Comparison of ENCODE assay signal across 8 cellular contexts in genomic region chr13:20174656-20175405, GRCh38. TPM values are rescaled to one million over a fixed set of nuclear protein-coding genes. Genes with fewer than 3 reads are reported as not detected.
A peak's percentile ranks its signal among the peaks of the same experiment; 100 is the strongest.
DNase-seq lines count a peak whose midpoint lies in the region; ATAC-seq, FAIRE-seq and TF ChIP-seq lines count a peak whose summit lies in the region.

No MANE protein-coding gene starts in this region.

- no peaks in the 10 kb centered on the region for H3K36me3 Mint-ChIP-seq in dendritic cell treated with granulocyte-macrophage colony-stimulating factor and Interleukin-4, amounts not matched to agents 40 ng/mL and 50 ng/mL, for 4 days (ENCODE audit: low read depth)
- no peaks in the 10 kb centered on the region for H3K36me3 Mint-ChIP-seq in type B pancreatic cell

- no peaks in the 10 kb centered on the region for H3K9me3 ChIP-seq in neuronal stem cell (replicated peaks in 1 of 2; ENCODE audit: control insufficient read depth in 2 of 2, insufficient read depth in 1 of 2, low read depth in 1 of 2, low read length in 2 of 2)

- peaks cover 0 to 65% (median 0%) of the 10 kb centered on the region in 3 experiments for H3K27me3 ChIP-seq in neuronal stem cell (ENCODE audit: control insufficient read depth in 3 of 3, insufficient read depth in 3 of 3, low read depth in 1 of 3, low read length in 3 of 3)

- peak overlapping the region; percentile 63 for H3K14ac ChIP-seq in neuronal stem cell (ENCODE audit: low read length)

- H2BK12ac ChIP-seq in neuronal stem cell (ENCODE audit: low read length) = peak overlapping the region; percentile 80

- peak overlapping the region; percentile 60 for H3K4me3 Mint-ChIP-seq in dendritic cell treated with granulocyte-macrophage colony-stimulating factor and Interleukin-4, amounts not matched to agents 40 ng/mL and 50 ng/mL, for 4 days
- H3K4me3 Mint-ChIP-seq in type B pancreatic cell = peak overlapping the region; percentile 57

- H3K9me3 Mint-ChIP-seq in dendritic cell treated with granulocyte-macrophage colony-stimulating factor and Interleukin-4, amounts not matched to agents 40 ng/mL and 50 ng/mL, for 4 days = no peaks in the 10 kb centered on the region
- peaks cover 5% of the 10 kb centered on the region for H3K9me3 Mint-ChIP-seq in type B pancreatic cell

- no peak overlapping the region for H2AK5ac ChIP-seq in neuronal stem cell (ENCODE audit: low read depth, low read length)

- peak overlapping the region; percentile 76 for H2BK5ac ChIP-seq in neuronal stem cell (ENCODE audit: low read length)

- H3K4ac ChIP-seq in neuronal stem cell (ENCODE audit: low read length) = no peak overlapping the region

- H3K27ac Mint-ChIP-seq in dendritic cell treated with granulocyte-macrophage colony-stimulating factor and Interleukin-4, amounts not matched to agents 40 ng/mL and 50 ng/mL, for 4 days = peak overlapping the region; percentile 73
- H3K27ac Mint-ChIP-seq in type B pancreatic cell = peak overlapping the region; percentile 93

- H2AFZ ChIP-seq in neuronal stem cell (ENCODE audit: low read length) = peak overlapping the region; percentile 61

- H3K79me1 ChIP-seq in neuronal stem cell (ENCODE audit: low read depth, low read length) = no peaks in the 10 kb centered on the region

- peak overlapping the region; percentile 63 for H2BK15ac ChIP-seq in neuronal stem cell (ENCODE audit: low read length)

- FAIRE-seq in HTR-8/SVneo (lab: Jason Lieb, UNC) = peak; percentile 38

- peak; percentile 92 for ATAC-seq in GM21619 (IDR thresholded peaks at IDR 0.05; ENCODE audit: unreplicated experiment)

- H3K36me3 ChIP-seq in neuronal stem cell (replicated peaks in 1 of 2; ENCODE audit: control insufficient read depth in 2 of 2, insufficient read depth in 2 of 2, low read length in 2 of 2) = no peaks in the 10 kb centered on the region

- DNase-seq in ELF-1 (ENCODE audit: low read depth, low spot score) = peak; percentile 85
- peak; percentile 76 for DNase-seq in HTR-8/SVneo (ENCODE audit: insufficient read length, low spot score)
- peak; percentile 71 for DNase-seq in activated CD4-positive, CD25-positive, alpha-beta regulatory T cell treated with anti-CD3 and anti-CD28 coated beads, Interleukin-2, amount 50 U/mL, for 72 hours
- no peak for DNase-seq in neuronal stem cell (ENCODE audit: low spot score)
- no peak for DNase-seq in type B pancreatic cell (ENCODE audit: extremely low spot score, unreplicated experiment)
- DNase-seq in inferior parietal cortex (ENCODE audit: extremely low spot score) = no peak

- H3K4me3 ChIP-seq in neuronal stem cell (ENCODE audit: low read length in 2 of 2) = peak overlapping the region in 1 of 2 donors; percentile 37

- H3K27ac ChIP-seq in neuronal stem cell (replicated peaks; ENCODE audit: low read length) = no peak overlapping the region

- H3K18ac ChIP-seq in neuronal stem cell (ENCODE audit: low read length) = peak overlapping the region; percentile 92

- no peak overlapping the region for H4K8ac ChIP-seq in neuronal stem cell (ENCODE audit: low read depth, low read length)

- intact Hi-C loops in dendritic cell treated with granulocyte-macrophage colony-stimulating factor and Interleukin-4, amounts not matched to agents 40 ng/mL and 50 ng/mL, for 4 days (cut with micrococcal nuclease) = loop anchor here (5.0 kb wide), 1 partner anchor 392 kb away; the partner anchor contains the start of gene IFT88

- peaks cover 58% of the 10 kb centered on the region for H3K27me3 Mint-ChIP-seq in dendritic cell treated with granulocyte-macrophage colony-stimulating factor and Interleukin-4, amounts not matched to agents 40 ng/mL and 50 ng/mL, for 4 days
- peaks cover 28% of the 10 kb centered on the region for H3K27me3 Mint-ChIP-seq in type B pancreatic cell

- no CpG with 5 or more reads among the region's 22 CpGs for WGBS in neuronal stem cell (ENCODE audit: extremely low coverage in 2 of 2, insufficient read length in 2 of 2, insufficient replicate concordance in 1 of 2), 2 donors

- TF ChIP-seq CTCF in type B pancreatic cell (conservative IDR thresholded peaks at IDR 0.05) = no peak

- H3K4me2 ChIP-seq in neuronal stem cell (ENCODE audit: insufficient read depth, low read length, poor library complexity, severe bottlenecking) = no peak overlapping the region

- H3K9ac ChIP-seq in neuronal stem cell (ENCODE audit: low read depth, low read length, poor library complexity) = peak overlapping the region; percentile 14

- H3K4me1 ChIP-seq in neuronal stem cell (ENCODE audit: control insufficient read depth in 2 of 2, insufficient read depth in 1 of 2, low read depth in 1 of 2, low read length in 2 of 2) = peaks cover 8 to 9% of the 10 kb centered on the region in 2 donors

- H3K4me1 Mint-ChIP-seq in dendritic cell treated with granulocyte-macrophage colony-stimulating factor and Interleukin-4, amounts not matched to agents 40 ng/mL and 50 ng/mL, for 4 days (ENCODE audit: low read depth) = peaks cover 61% of the 10 kb centered on the region
- H3K4me1 Mint-ChIP-seq in type B pancreatic cell (ENCODE audit: unreplicated experiment) = peaks cover 16% of the 10 kb centered on the region

- peak overlapping the region; percentile 87 for H3K23ac ChIP-seq in neuronal stem cell (ENCODE audit: low read depth, low read length, poor library complexity)

- no peak overlapping the region for H4K91ac ChIP-seq in neuronal stem cell (ENCODE audit: low read depth, low read length, poor library complexity)

- no peak overlapping the region for H2BK120ac ChIP-seq in neuronal stem cell (ENCODE audit: low read depth, low read length)

RNA-seq across cellular contexts. Expression of gene GJA3, which starts 14.0 kb away (rescaled TPM):
- polyA plus RNA-seq in neuronal stem cell (2013, experiment 1 of 2) = 0.21 TPM
- 0.28 TPM for polyA plus RNA-seq in neuronal stem cell (2013, experiment 2 of 2)
- total RNA-seq in type B pancreatic cell (ENCODE audit: low replicate concordance) = 0.31 and 0.60 TPM in 2 replicates

RNA-seq across cellular contexts. Expression of gene GJB2, which starts 17.9 kb away (rescaled TPM):
- polyA plus RNA-seq in neuronal stem cell (2013, experiment 1 of 2) = 0.08 TPM
- 0.03 TPM for polyA plus RNA-seq in neuronal stem cell (2013, experiment 2 of 2)
- total RNA-seq in type B pancreatic cell (ENCODE audit: low replicate concordance) = 14.3 and 17.0 TPM in 2 replicates

RNA-seq across cellular contexts. Expression of gene GJB6, which starts 57.3 kb away (rescaled TPM):
- not detected for polyA plus RNA-seq in neuronal stem cell (2013, experiment 1 of 2)
- polyA plus RNA-seq in neuronal stem cell (2013, experiment 2 of 2) = not detected
- total RNA-seq in type B pancreatic cell (ENCODE audit: low replicate concordance) = 7.7 and 14.8 TPM in 2 replicates

Comparison
In these comparisons a context has a peak if more than half of its experiments do, and no peak if none do; other contexts are left out.
1. DNase-seq: peak in ELF-1 (single experiment), HTR-8/SVneo (single experiment) and activated CD4-positive, CD25-positive, alpha-beta regulatory T cell treated with anti-CD3 and anti-CD28 coated beads, Interleukin-2, amount 50 U/mL, for 72 hours (single experiment); none in neuronal stem cell (single experiment), type B pancreatic cell (single experiment) and inferior parietal cortex (single experiment).